ENCODE assay signal across 1 cellular context in the genomic region with DNA sequence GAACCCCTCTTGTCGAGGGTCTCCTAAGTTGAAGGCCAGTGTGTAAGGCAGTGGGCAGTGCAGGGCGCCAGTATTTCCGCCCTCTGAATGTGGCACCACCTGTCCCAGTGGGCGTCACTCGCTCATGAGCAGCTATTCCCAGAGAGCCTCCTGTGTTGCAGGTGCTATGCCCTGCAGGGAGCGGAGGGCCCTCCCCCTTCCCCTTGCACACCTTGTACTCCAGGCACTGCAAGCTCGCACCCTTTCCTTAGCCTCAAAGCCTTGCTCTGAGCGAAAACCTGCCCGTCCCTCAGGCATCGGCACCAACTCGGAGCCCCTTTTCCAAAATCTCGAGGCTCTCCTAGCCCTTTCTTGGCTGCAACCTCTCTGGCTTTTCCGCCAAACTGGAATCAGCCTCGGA.
TF ChIP-seq lines count a peak whose summit lies in the region.

No MANE protein-coding gene starts in this region.

TF ChIP-seq in H1, 55 proteins besides CTCF, POLR2A, EP300 and RAD21:
- TF ChIP-seq, protein P1, sequence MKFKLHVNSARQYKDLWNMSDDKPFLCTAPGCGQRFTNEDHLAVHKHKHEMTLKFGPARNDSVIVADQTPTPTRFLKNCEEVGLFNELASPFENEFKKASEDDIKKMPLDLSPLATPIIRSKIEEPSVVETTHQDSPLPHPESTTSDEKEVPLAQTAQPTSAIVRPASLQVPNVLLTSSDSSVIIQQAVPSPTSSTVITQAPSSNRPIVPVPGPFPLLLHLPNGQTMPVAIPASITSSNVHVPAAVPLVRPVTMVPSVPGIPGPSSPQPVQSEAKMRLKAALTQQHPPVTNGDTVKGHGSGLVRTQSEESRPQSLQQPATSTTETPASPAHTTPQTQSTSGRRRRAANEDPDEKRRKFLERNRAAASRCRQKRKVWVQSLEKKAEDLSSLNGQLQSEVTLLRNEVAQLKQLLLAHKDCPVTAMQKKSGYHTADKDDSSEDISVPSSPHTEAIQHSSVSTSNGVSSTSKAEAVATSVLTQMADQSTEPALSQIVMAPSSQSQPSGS (IDR thresholded peaks at IDR 0.05; ENCODE audit: low read length) = no peak
- no peak for TF ChIP-seq KDM4A (IDR thresholded peaks at IDR 0.05; ENCODE audit: low read depth, low read length, severe bottlenecking)
- TF ChIP-seq YY1 (IDR thresholded peaks at IDR 0.05; ENCODE audit: low read depth, low read length) = no peak
